In the genomic region with DNA sequence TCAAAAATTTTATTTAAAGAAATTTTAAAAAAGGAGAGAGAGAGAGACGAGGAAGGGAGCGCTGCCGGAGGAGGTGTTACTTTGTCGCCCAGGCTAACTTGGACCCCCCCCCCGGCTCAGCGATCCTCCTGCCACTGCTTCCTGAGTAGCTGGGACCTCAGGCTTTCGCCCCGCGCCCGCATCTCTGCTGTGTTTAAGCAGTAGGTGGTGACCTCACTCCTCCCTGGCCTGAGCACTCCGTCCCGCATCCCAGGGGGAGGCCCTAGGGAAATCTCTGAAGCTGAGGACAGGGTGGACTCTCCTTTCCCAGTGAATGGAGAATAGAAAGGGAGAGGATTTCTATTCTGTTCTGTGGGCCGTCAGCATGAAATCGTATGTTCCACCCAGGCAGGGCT, we compare ENCODE assay signal across 8 cellular contexts. TPM values are rescaled to one million over a fixed set of nuclear protein-coding genes. Genes with fewer than 3 reads are reported as not detected.
DNase-seq lines count a peak whose midpoint lies in the region; ATAC-seq, FAIRE-seq and TF ChIP-seq lines count a peak whose summit lies in the region.

No MANE protein-coding gene starts in this region.

- H3K4me1 Mint-ChIP-seq in activated CD8-positive, alpha-beta T cell treated with anti-CD3 and anti-CD28 coated beads for 36 hours (ENCODE audit: low read depth) = peaks cover 14% of the 10 kb centered on the region
- H3K4me1 Mint-ChIP-seq in nephron progenitor cell = peaks cover 25% of the 10 kb centered on the region

- no peaks in the 10 kb centered on the region for H3K36me3 ChIP-seq in HUES64 (ENCODE audit: insufficient read depth, low read length)
- H3K36me3 ChIP-seq in esophagus squamous epithelium = peaks cover 0 to 13% (median 0%) of the 10 kb centered on the region in 3 donors
- peaks cover 0 to 13% of the 10 kb centered on the region in 2 donors for H3K36me3 ChIP-seq in vagina

- CTCF ChIA-PET in activated CD8-positive, alpha-beta T cell treated with anti-CD3 and anti-CD28 coated beads for 36 hours (lab: Charles Lee) = no interaction called here

- WGBS in HUES64 = 11% methylated on average over 14 of the region's 14 CpGs
- 0 to 1% methylated on average over 14 of the region's 14 CpGs for WGBS in esophagus squamous epithelium, 2 donors

- H3K27me3 ChIP-seq in HUES64 (ENCODE audit: insufficient read depth, low read length) = no peaks in the 10 kb centered on the region
- H3K27me3 ChIP-seq in esophagus squamous epithelium = no peaks in the 10 kb centered on the region
- H3K27me3 ChIP-seq in vagina = no peaks in the 10 kb centered on the region

- H3K36me3 Mint-ChIP-seq in activated CD8-positive, alpha-beta T cell treated with anti-CD3 and anti-CD28 coated beads for 36 hours (ENCODE audit: low read depth) = peaks cover 34% of the 10 kb centered on the region
- H3K36me3 Mint-ChIP-seq in nephron progenitor cell (ENCODE audit: low read depth) = peaks cover 32% of the 10 kb centered on the region

- H3K4me3 Mint-ChIP-seq in activated CD8-positive, alpha-beta T cell treated with anti-CD3 and anti-CD28 coated beads for 36 hours = peak overlapping the region; percentile 85
- H3K4me3 Mint-ChIP-seq in nephron progenitor cell = peak overlapping the region; percentile 88

- H3K4me3 ChIP-seq in HUES64 (ENCODE audit: low read length) (peak overlapping the region; percentile 98), esophagus squamous epithelium (peak overlapping the region; percentile 61 to 87 (median 71)), vagina (peak overlapping the region; percentile 56 to 84)

- intact Hi-C loops in activated CD8-positive, alpha-beta T cell treated with anti-CD3 and anti-CD28 coated beads for 36 hours (cut with micrococcal nuclease) = no loop called here
- intact Hi-C loops in esophagus squamous epithelium (cut with DNase I) (no loop called here), vagina (cut with DNase I) (no loop called here)

- ATAC-seq in GM18505 (IDR thresholded peaks at IDR 0.05; ENCODE audit: unreplicated experiment) = peak; percentile 12
- no peak for ATAC-seq in activated CD8-positive, alpha-beta T cell treated with anti-CD3 and anti-CD28 coated beads for 36 hours

- peaks cover 8% of the 10 kb centered on the region for H3K27me3 Mint-ChIP-seq in activated CD8-positive, alpha-beta T cell treated with anti-CD3 and anti-CD28 coated beads for 36 hours
- H3K27me3 Mint-ChIP-seq in nephron progenitor cell (ENCODE audit: low read depth, poor library complexity) = no peaks in the 10 kb centered on the region

- FAIRE-seq in GM12891 (lab: Jason Lieb, UNC) = no peak

- H3K9me3 ChIP-seq in HUES64 (ENCODE audit: insufficient read depth, low read depth, low read length) (0 out of 2 replicates have a peak, but pooled peaks cover 5% of the 10 kb centered on the region), esophagus squamous epithelium (peaks cover 0 to 22% (median 12%) of the 10 kb centered on the region in 3 donors), vagina (no peaks in the 10 kb centered on the region)

- POLR2A ChIA-PET in activated CD8-positive, alpha-beta T cell treated with anti-CD3 and anti-CD28 coated beads for 36 hours (lab: Charles Lee) = interaction anchor here (0.6 to 1.0 kb wide), 2 partner anchors 26 to 139 kb away, joined by 3 read pairs; no protein-coding TSS in a partner anchor

- H3K9me3 Mint-ChIP-seq in activated CD8-positive, alpha-beta T cell treated with anti-CD3 and anti-CD28 coated beads for 36 hours = peaks cover 24% of the 10 kb centered on the region
- peaks cover 51% of the 10 kb centered on the region for H3K9me3 Mint-ChIP-seq in nephron progenitor cell

- no peaks in the 10 kb centered on the region for H3K4me1 ChIP-seq in HUES64 (ENCODE audit: insufficient read depth, low read length)
- peaks cover 0 to 21% (median 4%) of the 10 kb centered on the region in 3 donors for H3K4me1 ChIP-seq in esophagus squamous epithelium
- peaks cover 7% of the 10 kb centered on the region for H3K4me1 ChIP-seq in vagina

- TF ChIP-seq POLR2A in GM18505 (IDR thresholded peaks at IDR 0.05; ENCODE audit: borderline replicate concordance, extremely low read depth, insufficient read depth, insufficient read length) (no peak), esophagus squamous epithelium (IDR thresholded peaks at IDR 0.05) (no peak), vagina (IDR thresholded peaks at IDR 0.05) (no peak), GM12891 (IDR thresholded peaks at IDR 0.05; ENCODE audit: low read depth, low read length) (no peak)

- TF ChIP-seq CTCF in activated CD8-positive, alpha-beta T cell treated with anti-CD3 and anti-CD28 coated beads for 36 hours (IDR thresholded peaks at IDR 0.05) = no peak
- TF ChIP-seq CTCF in esophagus squamous epithelium (IDR thresholded peaks at IDR 0.05) = no peak
- no peak for TF ChIP-seq CTCF in nephron progenitor cell (IDR thresholded peaks at IDR 0.05)
- TF ChIP-seq CTCF in vagina (IDR thresholded peaks at IDR 0.05) = no peak

- peak overlapping the region; percentile 62 for H3K9ac ChIP-seq in HUES64 (ENCODE audit: low read depth, low read length)

- DNase-seq in activated CD8-positive, alpha-beta T cell treated with anti-CD3 and anti-CD28 coated beads for 36 hours = peak; percentile 54
- no peak for DNase-seq in esophagus squamous epithelium (lab: John Stamatoyannopoulos, UW)
- peak; percentile 55 for DNase-seq in nephron progenitor cell
- DNase-seq in vagina (ENCODE audit: extremely low spot score in 2 of 2) = no peak
- no peak for DNase-seq in NCI-H1694 (lab: John Stamatoyannopoulos, UW)
- no peak for DNase-seq in GM12891 (ENCODE audit: insufficient read length, low spot score)

- H3K27ac ChIP-seq in HUES64 (ENCODE audit: low read depth, low read length) (peak overlapping the region; percentile 55; the same call in 1 of the 2 replicates), esophagus squamous epithelium (peak overlapping the region; percentile 28 to 87 (median 80)), vagina (peak overlapping the region; percentile 61)

- peak overlapping the region; percentile 90 for H3K27ac Mint-ChIP-seq in activated CD8-positive, alpha-beta T cell treated with anti-CD3 and anti-CD28 coated beads for 36 hours
- H3K27ac Mint-ChIP-seq in nephron progenitor cell = peak overlapping the region; percentile 92

TF ChIP-seq in GM12891, 5 proteins besides CTCF, POLR2A, EP300 and RAD21:
- TF ChIP-seq POLR2AphosphoS5 (IDR thresholded peaks at IDR 0.05; ENCODE audit: low read depth, low read length) (no peak), TAF1 (IDR thresholded peaks at IDR 0.05; ENCODE audit: low read depth, low read length) (no peak), SPI1 (IDR thresholded peaks at IDR 0.05; ENCODE audit: low read depth, low read length) (no peak), POU2F2 (IDR thresholded peaks at IDR 0.05; ENCODE audit: low read depth, low read length) (no peak), PAX5 (IDR thresholded peaks at IDR 0.05; ENCODE audit: insufficient read depth, low read length, severe bottlenecking) (no peak)
TF ChIP-seq in GM12891: peak in this region for 0.

RNA-seq across cellular contexts. Expression of a gene that starts 0.5 kb away (rescaled TPM):
- polyA plus RNA-seq in HUES64 (2013, experiment 1 of 2) = 9.0 TPM
- polyA plus RNA-seq in HUES64 (2013, experiment 2 of 2) = 8.4 TPM
- total RNA-seq in activated CD8-positive, alpha-beta T cell treated with anti-CD3 and anti-CD28 coated beads for 36 hours = 1 to 10 TPM; 5.5 to 5.6 TPM
- 1 to 10 TPM; 2.3 to 7.1 (median 4.4) TPM for total RNA-seq in esophagus squamous epithelium
- total RNA-seq in vagina = 5.2 TPM
- polyA plus RNA-seq in GM12891 (2012; ENCODE audit: low read depth, missing spikeins) = 1.8 TPM

RNA-seq across cellular contexts. Expression of a gene that starts 32.4 kb away (rescaled TPM):
- polyA plus RNA-seq in HUES64 (2013, experiment 1 of 2) = 15.8 TPM
- polyA plus RNA-seq in HUES64 (2013, experiment 2 of 2) = 17.1 TPM
- 10 to 100 TPM; 23.2 to 26.0 TPM for total RNA-seq in activated CD8-positive, alpha-beta T cell treated with anti-CD3 and anti-CD28 coated beads for 36 hours
- total RNA-seq in esophagus squamous epithelium = 10 to 100 TPM in 1 of 4 donors, 1 to 10 TPM in 3; 2.3 to 17.4 (median 6.2) TPM
- total RNA-seq in vagina = 6.4 TPM
- polyA plus RNA-seq in GM12891 (2012; ENCODE audit: low read depth, missing spikeins) = 6.9 TPM

Comparison
In these comparisons a context has a peak if more than half of its experiments do, and no peak if none do; other contexts are left out.
1. DNase-seq: peak in activated CD8-positive, alpha-beta T cell treated with anti-CD3 and anti-CD28 coated beads for 36 hours (single experiment) and nephron progenitor cell (single experiment); none in esophagus squamous epithelium (single experiment), vagina (0 of 2), NCI-H1694 (single experiment) and GM12891 (single experiment).
2. Peak in every context shown above with its lines, with median percentiles within 50 percentile points of each other: H3K27ac ChIP-seq and H3K4me3 ChIP-seq.